ENCODE assay signal across 8 cellular contexts in the genomic region with DNA sequence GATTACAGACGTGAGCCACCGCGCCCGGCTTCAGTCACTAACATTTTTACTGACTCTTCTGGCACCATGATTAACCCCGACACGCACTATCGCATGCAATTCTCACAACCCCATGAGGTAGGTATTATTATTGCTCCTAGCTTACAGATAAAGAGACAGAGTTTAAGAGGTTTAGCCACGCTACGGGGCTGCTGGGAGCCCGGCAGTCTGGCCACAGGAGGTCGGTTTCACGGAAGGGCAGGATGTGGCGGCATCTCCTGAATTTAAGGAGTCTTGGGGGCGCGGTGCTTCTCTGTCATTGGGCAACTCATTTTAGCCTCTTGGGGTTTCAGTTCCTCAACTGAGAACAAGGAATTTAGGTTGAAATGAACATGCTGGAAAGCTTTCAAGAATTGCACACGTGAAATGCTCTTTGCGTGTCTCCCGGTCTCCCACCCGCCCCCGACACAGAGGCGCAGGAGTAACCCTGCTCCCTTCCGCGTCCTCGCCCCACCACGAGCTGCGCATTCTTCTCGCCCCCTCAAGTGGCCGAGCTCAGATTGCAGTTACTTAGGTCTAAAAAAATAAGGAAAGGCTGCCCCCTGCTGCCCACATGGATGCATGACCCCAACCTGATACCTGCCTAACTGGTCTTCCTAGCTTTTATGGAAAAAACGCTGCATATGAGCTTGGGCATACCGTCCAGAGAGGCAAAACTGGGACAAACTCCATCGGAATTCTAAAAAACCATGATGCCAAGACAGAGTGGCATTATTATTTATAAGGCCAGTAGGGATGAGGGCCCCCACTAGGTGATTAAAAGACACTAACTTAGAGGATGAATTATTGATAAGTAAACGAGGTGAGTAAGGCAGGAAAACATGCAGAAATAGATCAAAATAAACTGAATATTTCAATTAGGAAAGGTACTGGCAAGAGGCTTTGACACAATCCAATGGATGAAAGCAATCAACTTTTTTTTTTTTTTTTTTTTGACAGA. TPM values are rescaled to one million over a fixed set of nuclear protein-coding genes. Genes with fewer than 3 reads are reported as not detected.
DNase-seq lines count a peak whose midpoint lies in the region; ATAC-seq and TF ChIP-seq lines count a peak whose summit lies in the region.

No MANE protein-coding gene starts in this region.

- TF ChIP-seq CTCF in colonic mucosa (IDR thresholded peaks at IDR 0.05), result peak; percentile 83

- peak overlapping the region; percentile 21 for H3K27ac ChIP-seq in CD4-positive, alpha-beta memory T cell (ENCODE audit: low read depth, low read length)
- no peak overlapping the region for H3K27ac ChIP-seq in colonic mucosa

- H3K36me3 ChIP-seq in CD4-positive, alpha-beta memory T cell (ENCODE audit: insufficient read depth, low read length), result no peaks in the 10 kb centered on the region
- H3K36me3 ChIP-seq in colonic mucosa, result no peaks in the 10 kb centered on the region

- H3K27ac Mint-ChIP-seq in CD4-positive, alpha-beta memory T cell, result peak overlapping the region; percentile 92 to 100 (median 98)

- H3K27me3 Mint-ChIP-seq in CD4-positive, alpha-beta memory T cell, result no peaks in the 10 kb centered on the region

- H3K4me3 ChIP-seq in CD4-positive, alpha-beta memory T cell (ENCODE audit: low read length in 2 of 2), result peak overlapping the region in 1 of 2 donors; percentile 49
- peak overlapping the region; percentile 18 for H3K4me3 ChIP-seq in colonic mucosa

- ATAC-seq in GM19397 (IDR thresholded peaks at IDR 0.05; ENCODE audit: unreplicated experiment), result peak; percentile 95
- ATAC-seq in HG03460 (IDR thresholded peaks at IDR 0.05; ENCODE audit: unreplicated experiment), result peak; percentile 86

- H3K9me3 Mint-ChIP-seq in CD4-positive, alpha-beta memory T cell, result no peaks in the 10 kb centered on the region

- POLR2A ChIA-PET in CD4-positive, alpha-beta memory T cell (lab: Charles Lee; ENCODE audit: partially characterized antibody), result interaction anchor here (0.6 to 30.6 kb wide), 18 partner anchors 8 to 471 kb away, joined by 3 to 6843 read pairs (median 4); no protein-coding TSS in a partner anchor

- peak; percentile 73 to 82 (median 78) for DNase-seq in CD4-positive, alpha-beta memory T cell
- peak; percentile 86 for DNase-seq in NCI-H460 (ENCODE audit: extremely low read depth, low read depth)
- DNase-seq in activated CD4-positive, alpha-beta T cell treated with anti-CD3 and anti-CD28 coated beads for 1 hour, result peak; percentile 66
- peak; percentile 86 for DNase-seq in colonic mucosa
- peak; percentile 96 for DNase-seq in left kidney (ENCODE audit: low read depth, low spot score)
- peak; percentile 81 for DNase-seq in stimulated activated CD4-positive, alpha-beta T cell treated with anti-CD3 and anti-CD28 coated beads, Interleukin-4, amount 100 ng/mL, for 24 hours

- peaks cover 17% of the 10 kb centered on the region for H3K4me1 ChIP-seq in CD4-positive, alpha-beta memory T cell (ENCODE audit: insufficient read depth, low read length)
- no peaks in the 10 kb centered on the region for H3K4me1 ChIP-seq in colonic mucosa

- H3K27me3 ChIP-seq in CD4-positive, alpha-beta memory T cell (ENCODE audit: insufficient read depth, low read length), result no peaks in the 10 kb centered on the region
- H3K27me3 ChIP-seq in colonic mucosa, result no peaks in the 10 kb centered on the region

- H3K4me1 Mint-ChIP-seq in CD4-positive, alpha-beta memory T cell, result peaks cover 6 to 17% (median 7%) of the 10 kb centered on the region in 4 donors

- H3K4me3 Mint-ChIP-seq in CD4-positive, alpha-beta memory T cell, result peak overlapping the region; percentile 81 to 90 (median 86)

- CTCF ChIA-PET in CD4-positive, alpha-beta memory T cell (lab: Charles Lee; ENCODE audit: partially characterized antibody), result interaction anchor here (0.5 to 21.7 kb wide), 22 partner anchors 10 to 179 kb away, joined by 3 to 623 read pairs (median 6); no protein-coding TSS in a partner anchor

- intact Hi-C loops in CD4-positive, alpha-beta memory T cell (cut with micrococcal nuclease), result loop anchor here (1.0 kb wide), 5 partner anchors 28 to 151 kb away; no protein-coding TSS in a partner anchor
- intact Hi-C loops in colonic mucosa (cut with DNase I), result loop anchor here (5.0 to 10.0 kb wide), 2 partner anchors 151 to 178 kb away; no protein-coding TSS in a partner anchor

- no peak overlapping the region for H3K9ac ChIP-seq in colonic mucosa (ENCODE audit: low read depth in 2 of 2, low read length in 2 of 2)

- peaks cover 14 to 16% of the 10 kb centered on the region in 2 donors for H3K36me3 Mint-ChIP-seq in CD4-positive, alpha-beta memory T cell

- H3K9me3 ChIP-seq in CD4-positive, alpha-beta memory T cell (ENCODE audit: control insufficient read depth in 1 of 2, low read length in 2 of 2), result no peaks in the 10 kb centered on the region
- H3K9me3 ChIP-seq in colonic mucosa, result no peaks in the 10 kb centered on the region

RNA-seq across cellular contexts. Expression of gene PRSS2, which starts 12.4 kb away (rescaled TPM):
- not detected for total RNA-seq in CD4-positive, alpha-beta memory T cell
- polyA plus RNA-seq in CD4-positive, alpha-beta memory T cell, result not detected
- not detected in 2 replicates for total RNA-seq in NCI-H460 (2014; rRNA removed; shearing (Covaris generic))
- not detected in 2 replicates for polyA plus RNA-seq in NCI-H460 (2014; cell fraction: nucleus; rRNA removed)
- 100 to 1,000 TPM in 1 of 2 donors, not detected in 1; 105 TPM for total RNA-seq in colonic mucosa

RNA-seq across cellular contexts. Expression of gene PRSS1, which starts 33.9 kb away (rescaled TPM):
- total RNA-seq in CD4-positive, alpha-beta memory T cell, result under 1 TPM in 1 of 2 experiments, not detected in 1; 0.44 TPM
- polyA plus RNA-seq in CD4-positive, alpha-beta memory T cell, result not detected
- total RNA-seq in NCI-H460 (2014; rRNA removed; shearing (Covaris generic)), result not detected in 2 replicates
- not detected in 2 replicates for polyA plus RNA-seq in NCI-H460 (2014; cell fraction: nucleus; rRNA removed)
- 10 to 100 TPM in 1 of 2 donors, not detected in 1; 41.2 TPM for total RNA-seq in colonic mucosa
